18 cellular contexts compared by ENCODE assay signal in genomic region chr6:35208419-35208818, GRCh38. TPM values are rescaled to one million over a fixed set of nuclear protein-coding genes. Genes with fewer than 3 reads are reported as not detected.
"Had no signal": no experiment of that assay in that cellular context is flagged by ENCODE, and none has a peak within 500 bp of the region (broad histone marks: within the 10 kb centered on the region; RNA-seq: fewer than 3 reads in every experiment).

No MANE protein-coding gene starts in this region.

- H3K9me3 ChIP-seq: SJSA1, SK-N-SH had no signal

- H3K36me3 ChIP-seq: SJSA1 had no signal

- ATAC-seq: HepG2, T-helper 17 cell had no signal

- H3K27me3 ChIP-seq: SJSA1 had no signal

- H3K9ac ChIP-seq: SK-N-SH had no signal

- DNase-seq: IMR-90; NCI-H1092; NCI-H1436; NCI-H187; NCI-H345; NCI-H446 treated with DMSO at 0.1 percent for 48 hours; NCI-H526; NCI-H82; NK-92 treated with Interleukin-12 subunit alpha and Interleukin-12 subunit beta, amount 100 ng/mL, for 24 hours; OCI-M1; Right ventricle myocardium superior; SIG-M5; SK-N-SH; T-helper 1 cell; T-helper 17 cell had no signal

- H3K4me3 Mint-ChIP-seq: T-helper 17 cell had no signal

- H3K27ac Mint-ChIP-seq: T-helper 17 cell had no signal

- H3K4me2 ChIP-seq: SK-N-SH had no signal

- H3K4me3 ChIP-seq: SJSA1 had no signal

- H3K27ac ChIP-seq: SJSA1 had no signal

- H3K9me2 ChIP-seq: SK-N-SH had no signal

RNA-seq across cellular contexts. Expression of gene SCUBE3, which starts 5.3 kb away (rescaled TPM):
- total RNA-seq: HepG2, MCF 10A, T-helper 17 cell had no signal
